Comparison of ENCODE assay signal across 27 cellular contexts in the genomic region with DNA sequence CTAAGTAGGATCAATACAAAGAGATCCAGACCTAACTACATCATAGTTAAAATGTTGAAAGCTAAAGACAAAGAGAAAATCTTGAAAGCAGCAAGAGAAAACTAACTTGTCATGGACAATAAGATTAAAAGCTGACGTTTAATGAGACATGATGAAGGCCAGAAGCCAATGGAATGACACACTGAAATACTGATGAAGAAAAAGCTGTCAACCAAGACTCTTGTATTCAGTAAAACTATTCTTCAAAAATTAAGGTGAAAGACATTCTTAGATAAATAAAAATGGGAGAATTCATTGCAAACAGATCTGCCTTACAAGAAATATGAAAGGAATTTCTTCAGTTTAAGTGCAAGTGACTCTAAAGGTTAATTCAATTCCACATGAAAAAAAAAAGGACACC.
"Had no signal": no experiment of that assay in that cellular context is flagged by ENCODE, and none has a peak within 500 bp of the region (broad histone marks: within the 10 kb centered on the region; RNA-seq: fewer than 3 reads in every experiment).

No MANE protein-coding gene starts in this region.

- H3K27me3 ChIP-seq: stomach, suprapubic skin, testis, thyroid gland, tibial artery, tibial nerve, transverse colon, upper lobe of left lung, upper lobe of right lung, uterus, vagina had no signal

- FAIRE-seq: urothelium cell line had no signal

- ATAC-seq: stimulated activated effector memory CD8-positive, alpha-beta T cell treated with anti-CD3 and anti-CD28 coated beads, Interleukin-12 subunit alpha, Interleukin-12 subunit beta, amount 100 ng/mL, for 72 hours; stimulated activated memory B cell treated with anti-CD40 and anti-IgM and Interleukin-4, amounts not matched to agents 10 μg/mL and 1 μg/mL and 100 μg/mL, for 72 hours; stimulated activated naive B cell treated with anti-CD40 and anti-IgM and Interleukin-4, amounts not matched to agents 10 μg/mL and 1 μg/mL and 100 μg/mL, for 72 hours; stimulated activated naive CD8-positive, alpha-beta T cell treated with anti-CD3 and anti-CD28 coated beads, Interleukin-15, amount 100 ng/mL, for 72 hours; stimulated activated naive CD8-positive, alpha-beta T cell treated with anti-CD3 and anti-CD28 coated beads, Interleukin-15, Interleukin-2, amounts not matched to agents 100 U/mL and 50 U/mL, for 24 hours; upper lobe of right lung had no signal

- H3K27ac ChIP-seq: stomach, suprapubic skin, testis, thoracic aorta, thyroid gland, tibial artery, tibial nerve, upper lobe of left lung, upper lobe of right lung, uterus, vagina had no signal

- DNase-seq: stimulated activated CD4-positive, alpha-beta T cell treated with anti-CD3 and anti-CD28 coated beads, Interleukin-2, amount 100 ng/mL, for 48 hours; stimulated activated CD4-positive, alpha-beta T cell treated with anti-CD3 and anti-CD28 coated beads, Interleukin-4, amount 100 ng/mL, for 1 hour; stimulated activated CD4-positive, alpha-beta T cell treated with anti-CD3 and anti-CD28 coated beads, Interleukin-4, amount 100 ng/mL, for 24 hours; stimulated activated CD4-positive, alpha-beta T cell treated with anti-CD3 and anti-CD28 coated beads, Interleukin-4, amount 100 ng/mL, for 4 hours; stimulated activated CD8-positive, alpha-beta memory T cell treated with anti-CD3 and anti-CD28 coated beads, Interleukin-4, amount 100 ng/mL, for 48 hours; stimulated activated naive B cell treated with anti-CD40 and anti-IgM and Interleukin-4, amounts not matched to agents 10 μg/mL and 1 μg/mL and 100 μg/mL, for 72 hours; stimulated activated naive CD4-positive, alpha-beta T cell; stimulated activated naive CD4-positive, alpha-beta T cell treated with Interleukin-2 at 50 U/mL for 16 hours; stimulated activated naive CD8-positive, alpha-beta T cell treated with anti-CD3 and anti-CD28 coated beads, Interleukin-15, amount 100 ng/mL, for 72 hours; stimulated activated naive CD8-positive, alpha-beta T cell treated with anti-CD3 and anti-CD28 coated beads, Interleukin-15, Interleukin-2, amounts not matched to agents 100 U/mL and 50 U/mL, for 24 hours; stomach; substantia nigra; testis; thyroid gland; tibial artery; transverse colon; trophoblast cell; upper lobe of left lung; upper lobe of right lung; uterus had no signal

- H3K36me3 ChIP-seq: stomach, suprapubic skin, thoracic aorta, thyroid gland, tibial artery, tibial nerve, transverse colon, upper lobe of left lung, upper lobe of right lung, uterus, vagina had no signal

- H3K4me3 ChIP-seq: stomach, suprapubic skin, testis, thoracic aorta, thyroid gland, tibial artery, tibial nerve, transverse colon, upper lobe of left lung, upper lobe of right lung, uterus, vagina had no signal

- H3K9me3 ChIP-seq: suprapubic skin, testis, thoracic aorta, thyroid gland, upper lobe of right lung, vagina had no signal

- H3K4me1 ChIP-seq: suprapubic skin, testis, thyroid gland, upper lobe of left lung, upper lobe of right lung, uterus, vagina had no signal
